16 cellular contexts compared by ENCODE assay signal in the genomic region with DNA sequence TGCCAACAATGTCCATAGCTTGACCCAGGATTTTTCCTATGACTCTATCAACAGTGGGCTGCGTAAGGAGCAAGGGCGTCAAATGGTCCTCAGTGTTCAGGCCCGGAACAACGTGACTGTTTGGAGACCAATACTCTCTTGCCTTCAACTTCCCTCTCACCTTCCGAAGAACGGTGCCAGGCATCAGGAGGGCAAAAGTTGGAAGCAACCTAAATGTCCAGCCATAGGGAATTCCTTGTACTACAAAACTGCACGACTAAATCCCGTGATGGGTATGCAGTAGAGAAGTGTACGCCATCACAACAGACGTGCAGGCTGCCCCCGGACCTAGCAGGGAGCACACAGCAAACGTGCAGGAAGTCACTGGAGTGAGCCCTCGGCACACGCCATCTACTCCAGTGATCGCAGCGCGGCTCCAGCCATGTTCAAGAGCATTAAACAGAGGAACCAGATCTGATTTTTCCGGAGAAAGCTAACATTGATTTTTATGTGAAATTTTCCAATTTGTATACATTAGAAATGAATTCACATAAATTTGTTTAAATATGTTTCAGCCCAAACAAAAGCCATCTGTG.
DNase-seq lines count a peak whose midpoint lies in the region; ATAC-seq and TF ChIP-seq lines count a peak whose summit lies in the region.
"Had no signal": no experiment of that assay in that cellular context is flagged by ENCODE, and none has a peak within 500 bp of the region (broad histone marks: within the 10 kb centered on the region; RNA-seq: fewer than 3 reads in every experiment).

No MANE protein-coding gene starts in this region.

- intact Hi-C loops in natural killer cell (cut with micrococcal nuclease): no loop called here
- intact Hi-C loops in upper lobe of right lung (cut with DNase I): no loop called here

- no peak overlapping the region for H3K4me2 ChIP-seq in osteoblast (ENCODE audit: insufficient read depth, low read length)
- H3K4me2 ChIP-seq: A549, BLaER1 had no signal

- H3K36me3 ChIP-seq in osteoblast (ENCODE audit: insufficient read depth, low read length) (no peaks in the 10 kb centered on the region), upper lobe of right lung (no peaks in the 10 kb centered on the region)
- H3K36me3 ChIP-seq: BLaER1 had no signal

- peaks cover 0 to 7% of the 10 kb centered on the region in 2 donors for H3K27me3 Mint-ChIP-seq in natural killer cell treated with Interleukin-12 subunit alpha and Interleukin-12 subunit beta and Interleukin-15 and Interleukin-18, amount 100 ng/mL, for 72 hours
- peaks cover 0 to 10% of the 10 kb centered on the region in 2 donors for H3K27me3 Mint-ChIP-seq in natural killer cell (ENCODE audit: low read depth in 2 of 2)
- H3K27me3 Mint-ChIP-seq: CD8-positive, alpha-beta memory T cell had no signal

- H3K9me3 ChIP-seq in osteoblast (ENCODE audit: low read depth, low read length) (no peaks in the 10 kb centered on the region), upper lobe of right lung (no peaks in the 10 kb centered on the region)
- H3K9me3 ChIP-seq: A549, BLaER1, Caco-2 had no signal

- no peaks in the 10 kb centered on the region for H3K36me3 Mint-ChIP-seq in natural killer cell treated with Interleukin-12 subunit alpha and Interleukin-12 subunit beta and Interleukin-15 and Interleukin-18, amount 100 ng/mL, for 72 hours
- no peaks in the 10 kb centered on the region for H3K36me3 Mint-ChIP-seq in natural killer cell

- H3K27ac Mint-ChIP-seq in natural killer cell treated with Interleukin-12 subunit alpha and Interleukin-12 subunit beta and Interleukin-15 and Interleukin-18, amount 100 ng/mL, for 72 hours: no peak overlapping the region
- no peak overlapping the region for H3K27ac Mint-ChIP-seq in natural killer cell

- H3K4me3 ChIP-seq in osteoblast (ENCODE audit: insufficient read depth, low read length) (no peak overlapping the region), upper lobe of right lung (no peak overlapping the region)
- H3K4me3 ChIP-seq: A549, BLaER1 had no signal

- no peak overlapping the region for H3K27ac ChIP-seq in osteoblast (ENCODE audit: low read depth, low read length)
- H3K27ac ChIP-seq in upper lobe of right lung: no peak overlapping the region
- H3K27ac ChIP-seq: A549, BLaER1 had no signal

- H3K27me3 ChIP-seq in osteoblast (ENCODE audit: insufficient read depth, low read length): no peaks in the 10 kb centered on the region
- H3K27me3 ChIP-seq in upper lobe of right lung: no peaks in the 10 kb centered on the region
- H3K27me3 ChIP-seq: BLaER1 had no signal

- H2AFZ ChIP-seq in osteoblast (ENCODE audit: low read length): no peak overlapping the region

- ATAC-seq in natural killer cell treated with Interleukin-12 subunit alpha and Interleukin-12 subunit beta and Interleukin-15 and Interleukin-18, amount 100 ng/mL, for 72 hours: no peak
- ATAC-seq in natural killer cell (no peak), upper lobe of right lung (no peak), GM18873 (IDR thresholded peaks at IDR 0.05; ENCODE audit: low FRiP score, unreplicated experiment) (no peak)
- ATAC-seq: A549 had no signal

- no peak overlapping the region for H3K4me3 Mint-ChIP-seq in natural killer cell treated with Interleukin-12 subunit alpha and Interleukin-12 subunit beta and Interleukin-15 and Interleukin-18, amount 100 ng/mL, for 72 hours
- no peak overlapping the region for H3K4me3 Mint-ChIP-seq in natural killer cell
- H3K4me3 Mint-ChIP-seq: CD8-positive, alpha-beta memory T cell; IgD-negative memory B cell had no signal

- no peaks in the 10 kb centered on the region for H3K4me1 Mint-ChIP-seq in natural killer cell treated with Interleukin-12 subunit alpha and Interleukin-12 subunit beta and Interleukin-15 and Interleukin-18, amount 100 ng/mL, for 72 hours (ENCODE audit: low read depth in 2 of 2)
- peaks cover 0 to 3% of the 10 kb centered on the region in 2 donors for H3K4me1 Mint-ChIP-seq in natural killer cell
- H3K4me1 Mint-ChIP-seq: IgD-negative memory B cell had no signal

- no peak for TF ChIP-seq CTCF in natural killer cell (IDR thresholded peaks at IDR 0.05)
- TF ChIP-seq CTCF in osteoblast (IDR thresholded peaks at IDR 0.05; ENCODE audit: extremely low read depth, low read depth, low read length): no peak
- no peak for TF ChIP-seq CTCF in upper lobe of right lung (IDR thresholded peaks at IDR 0.05)

- no peaks in the 10 kb centered on the region for H3K79me2 ChIP-seq in osteoblast (ENCODE audit: insufficient read depth, low read length)

- no peaks in the 10 kb centered on the region for H3K9me3 Mint-ChIP-seq in natural killer cell treated with Interleukin-12 subunit alpha and Interleukin-12 subunit beta and Interleukin-15 and Interleukin-18, amount 100 ng/mL, for 72 hours
- no peaks in the 10 kb centered on the region for H3K9me3 Mint-ChIP-seq in natural killer cell

- peak; percentile 35 for DNase-seq in natural killer cell treated with Interleukin-12 subunit alpha and Interleukin-12 subunit beta and Interleukin-15 and Interleukin-18, amount 100 ng/mL, for 72 hours (ENCODE audit: low spot score)
- no peak for DNase-seq in natural killer cell
- DNase-seq in islet precursor cell: peak; percentile 17
- peak; percentile 44 for DNase-seq in osteoblast (ENCODE audit: insufficient read length, low spot score, missing footprints)
- peak; percentile 43 for DNase-seq in upper lobe of right lung
- DNase-seq in AG20443 (ENCODE audit: low spot score): no peak
- no peak for DNase-seq in DMS79 (lab: John Stamatoyannopoulos, UW)
- DNase-seq: AML-193; Caco-2; CD8-positive, alpha-beta memory T cell; GF-D8; H7 had no signal

- H4K20me1 ChIP-seq in osteoblast (ENCODE audit: insufficient read depth, low read length): no peaks in the 10 kb centered on the region
- H4K20me1 ChIP-seq: BLaER1 had no signal

- H3K4me1 ChIP-seq in osteoblast (ENCODE audit: insufficient read depth, low read length) (no peaks in the 10 kb centered on the region), upper lobe of right lung (no peaks in the 10 kb centered on the region)
- H3K4me1 ChIP-seq: A549, BLaER1, Caco-2 had no signal

Comparison
In these comparisons a context has a peak if more than half of its experiments do, and no peak if none do; other contexts are left out.
1. DNase-seq: peak in natural killer cell treated with Interleukin-12 subunit alpha and Interleukin-12 subunit beta and Interleukin-15 and Interleukin-18, amount 100 ng/mL, for 72 hours (single experiment), islet precursor cell (single experiment), osteoblast (single experiment) and upper lobe of right lung (single experiment); none in natural killer cell (single experiment), AG20443 (single experiment) and DMS79 (single experiment).